ENCODE assay signal across 1 cellular context in genomic region chr3:4426261-4426781, GRCh38.
A peak's percentile ranks its signal among the peaks of the same experiment; 100 is the strongest.
TF ChIP-seq lines count a peak whose summit lies in the region.

No MANE protein-coding gene starts in this region.

TF ChIP-seq in HepG2, 621 proteins besides CTCF, POLR2A, EP300 and RAD21:
- TF ChIP-seq ARID3A (IDR thresholded peaks at IDR 0.05; ENCODE audit: low read depth, low read length) (0 out of 2 replicates have a peak, but pooled peaks have one; percentile 12), NONO (IDR thresholded peaks at IDR 0.05) (no peak), NONO (CRISPR knock-in tag; conservative IDR thresholded peaks at IDR 0.05) (no peak)
